1 cellular context compared by ENCODE assay signal in the genomic region with DNA sequence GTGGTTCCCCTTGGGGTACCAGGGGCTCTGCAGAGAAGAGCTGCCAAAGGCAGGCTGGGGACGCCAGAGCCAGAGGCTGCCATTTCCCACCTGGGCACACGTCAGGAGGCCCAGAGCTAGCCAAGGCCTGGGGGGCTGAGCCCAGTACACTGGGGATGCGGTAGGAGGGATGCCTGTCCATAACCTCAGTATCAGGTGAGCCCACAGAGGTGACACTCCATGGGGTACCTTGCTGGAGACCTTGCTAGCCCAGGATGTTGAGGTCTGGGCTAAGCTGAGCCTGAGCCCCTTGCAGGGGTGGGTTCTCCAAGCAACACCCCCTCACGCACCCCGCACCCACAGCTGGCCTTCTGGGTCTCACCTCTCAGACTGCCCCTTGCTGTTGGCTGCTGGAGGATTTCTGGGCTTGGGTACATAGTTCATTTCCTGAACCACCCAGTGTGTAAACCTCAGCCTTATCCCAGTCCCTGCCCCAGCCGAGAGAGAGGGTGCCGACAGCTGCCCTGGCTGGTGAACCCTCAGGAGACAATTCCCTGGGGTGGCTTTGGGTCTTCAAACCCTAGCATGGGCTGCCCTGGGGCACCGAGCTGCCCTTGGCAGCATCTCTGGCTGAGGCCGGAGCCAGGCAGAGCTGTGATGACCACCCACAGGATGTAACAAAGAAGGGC.
TF ChIP-seq lines count a peak whose summit lies in the region.

No MANE protein-coding gene starts in this region.

TF ChIP-seq in HepG2, 621 proteins besides CTCF, POLR2A, EP300 and RAD21 (continued from another document and continues in another):
- TF ChIP-seq, protein P1, sequence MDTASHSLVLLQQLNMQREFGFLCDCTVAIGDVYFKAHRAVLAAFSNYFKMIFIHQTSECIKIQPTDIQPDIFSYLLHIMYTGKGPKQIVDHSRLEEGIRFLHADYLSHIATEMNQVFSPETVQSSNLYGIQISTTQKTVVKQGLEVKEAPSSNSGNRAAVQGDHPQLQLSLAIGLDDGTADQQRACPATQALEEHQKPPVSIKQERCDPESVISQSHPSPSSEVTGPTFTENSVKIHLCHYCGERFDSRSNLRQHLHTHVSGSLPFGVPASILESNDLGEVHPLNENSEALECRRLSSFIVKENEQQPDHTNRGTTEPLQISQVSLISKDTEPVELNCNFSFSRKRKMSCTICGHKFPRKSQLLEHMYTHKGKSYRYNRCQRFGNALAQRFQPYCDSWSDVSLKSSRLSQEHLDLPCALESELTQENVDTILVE (CRISPR knock-in tag; IDR thresholded peaks at IDR 0.05), result no peak
- TF ChIP-seq BRCA1 (CRISPR knock-in tag; IDR thresholded peaks at IDR 0.05) (no peak), NR2F6 (IDR thresholded peaks at IDR 0.05) (0 out of 2 replicates have a peak, but pooled peaks have one; percentile 35), NR2F6 (CRISPR knock-in tag; IDR thresholded peaks at IDR 0.05) (peak; percentile 70), MLLT10 (CRISPR knock-in tag; IDR thresholded peaks at IDR 0.05) (no peak), SIX1 (CRISPR knock-in tag; IDR thresholded peaks at IDR 0.05; ENCODE audit: borderline replicate concordance) (no peak), EEA1 (CRISPR knock-in tag; IDR thresholded peaks at IDR 0.05; ENCODE audit: borderline replicate concordance) (0 out of 2 replicates have a peak, but pooled peaks have one; percentile 30), ARNTL (CRISPR knock-in tag; IDR thresholded peaks at IDR 0.05) (no peak), KAT7 (CRISPR knock-in tag; IDR thresholded peaks at IDR 0.05; ENCODE audit: borderline replicate concordance) (peak; percentile 56; the same call in 1 of the 2 replicates), HMGA1 (CRISPR knock-in tag; conservative IDR thresholded peaks at IDR 0.05) (no peak), ZNF274 (CRISPR knock-in tag; IDR thresholded peaks at IDR 0.05) (no peak), TMF1 (CRISPR knock-in tag; IDR thresholded peaks at IDR 0.05; ENCODE audit: low read depth) (no peak), ARHGAP35 (CRISPR knock-in tag; IDR thresholded peaks at IDR 0.05; ENCODE audit: borderline replicate concordance) (no peak), YEATS2 (CRISPR knock-in tag; IDR thresholded peaks at IDR 0.05; ENCODE audit: borderline replicate concordance) (no peak), ASH2L (IDR thresholded peaks at IDR 0.05; ENCODE audit: insufficient read length, low read depth, low read length) (no peak), ZNF30 (CRISPR knock-in tag; IDR thresholded peaks at IDR 0.05) (no peak), KMT2B (CRISPR knock-in tag; IDR thresholded peaks at IDR 0.05) (no peak), ZNF619 (CRISPR knock-in tag; IDR thresholded peaks at IDR 0.05) (no peak), SRSF1 (optimal IDR thresholded peaks at IDR 0.05; ENCODE audit: low read depth, low read length) (no peak)
- TF ChIP-seq, protein P2, sequence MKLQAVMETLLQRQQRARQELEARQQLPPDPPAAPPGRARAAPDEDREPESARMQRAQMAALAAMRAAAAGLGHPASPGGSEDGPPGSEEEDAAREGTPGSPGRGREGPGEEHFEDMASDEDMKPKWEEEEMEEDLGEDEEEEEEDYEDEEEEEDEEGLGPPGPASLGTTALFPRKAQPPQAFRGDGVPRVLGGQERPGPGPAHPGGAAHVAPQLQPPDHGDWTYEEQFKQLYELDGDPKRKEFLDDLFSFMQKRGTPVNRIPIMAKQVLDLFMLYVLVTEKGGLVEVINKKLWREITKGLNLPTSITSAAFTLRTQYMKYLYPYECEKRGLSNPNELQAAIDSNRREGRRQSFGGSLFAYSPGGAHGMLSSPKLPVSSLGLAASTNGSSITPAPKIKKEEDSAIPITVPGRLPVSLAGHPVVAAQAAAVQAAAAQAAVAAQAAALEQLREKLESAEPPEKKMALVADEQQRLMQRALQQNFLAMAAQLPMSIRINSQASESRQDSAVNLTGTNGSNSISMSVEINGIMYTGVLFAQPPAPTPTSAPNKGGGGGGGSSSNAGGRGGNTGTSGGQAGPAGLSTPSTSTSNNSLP (IDR thresholded peaks at IDR 0.05; ENCODE audit: low read depth, low read length), result no peak
- TF ChIP-seq, protein P3, sequence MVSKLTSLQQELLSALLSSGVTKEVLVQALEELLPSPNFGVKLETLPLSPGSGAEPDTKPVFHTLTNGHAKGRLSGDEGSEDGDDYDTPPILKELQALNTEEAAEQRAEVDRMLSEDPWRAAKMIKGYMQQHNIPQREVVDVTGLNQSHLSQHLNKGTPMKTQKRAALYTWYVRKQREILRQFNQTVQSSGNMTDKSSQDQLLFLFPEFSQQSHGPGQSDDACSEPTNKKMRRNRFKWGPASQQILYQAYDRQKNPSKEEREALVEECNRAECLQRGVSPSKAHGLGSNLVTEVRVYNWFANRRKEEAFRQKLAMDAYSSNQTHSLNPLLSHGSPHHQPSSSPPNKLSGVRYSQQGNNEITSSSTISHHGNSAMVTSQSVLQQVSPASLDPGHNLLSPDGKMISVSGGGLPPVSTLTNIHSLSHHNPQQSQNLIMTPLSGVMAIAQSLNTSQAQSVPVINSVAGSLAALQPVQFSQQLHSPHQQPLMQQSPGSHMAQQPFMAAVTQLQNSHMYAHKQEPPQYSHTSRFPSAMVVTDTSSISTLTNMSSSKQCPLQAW (CRISPR knock-in tag; IDR thresholded peaks at IDR 0.05), result no peak
- TF ChIP-seq, protein P4, sequence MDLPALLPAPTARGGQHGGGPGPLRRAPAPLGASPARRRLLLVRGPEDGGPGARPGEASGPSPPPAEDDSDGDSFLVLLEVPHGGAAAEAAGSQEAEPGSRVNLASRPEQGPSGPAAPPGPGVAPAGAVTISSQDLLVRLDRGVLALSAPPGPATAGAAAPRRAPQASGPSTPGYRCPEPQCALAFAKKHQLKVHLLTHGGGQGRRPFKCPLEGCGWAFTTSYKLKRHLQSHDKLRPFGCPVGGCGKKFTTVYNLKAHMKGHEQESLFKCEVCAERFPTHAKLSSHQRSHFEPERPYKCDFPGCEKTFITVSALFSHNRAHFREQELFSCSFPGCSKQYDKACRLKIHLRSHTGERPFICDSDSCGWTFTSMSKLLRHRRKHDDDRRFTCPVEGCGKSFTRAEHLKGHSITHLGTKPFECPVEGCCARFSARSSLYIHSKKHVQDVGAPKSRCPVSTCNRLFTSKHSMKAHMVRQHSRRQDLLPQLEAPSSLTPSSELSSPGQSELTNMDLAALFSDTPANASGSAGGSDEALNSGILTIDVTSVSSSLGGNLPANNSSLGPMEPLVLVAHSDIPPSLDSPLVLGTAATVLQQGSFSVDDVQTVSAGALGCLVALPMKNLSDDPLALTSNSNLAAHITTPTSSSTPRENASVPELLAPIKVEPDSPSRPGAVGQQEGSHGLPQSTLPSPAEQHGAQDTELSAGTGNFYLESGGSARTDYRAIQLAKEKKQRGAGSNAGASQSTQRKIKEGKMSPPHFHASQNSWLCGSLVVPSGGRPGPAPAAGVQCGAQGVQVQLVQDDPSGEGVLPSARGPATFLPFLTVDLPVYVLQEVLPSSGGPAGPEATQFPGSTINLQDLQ (CRISPR knock-in tag; IDR thresholded peaks at IDR 0.05), result no peak
- TF ChIP-seq, protein P5, sequence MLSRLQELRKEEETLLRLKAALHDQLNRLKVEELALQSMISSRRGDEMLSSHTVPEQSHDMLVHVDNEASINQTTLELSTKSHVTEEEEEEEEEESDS (CRISPR knock-in tag; IDR thresholded peaks at IDR 0.05; ENCODE audit: borderline replicate concordance), result no peak
- TF ChIP-seq, protein P6, sequence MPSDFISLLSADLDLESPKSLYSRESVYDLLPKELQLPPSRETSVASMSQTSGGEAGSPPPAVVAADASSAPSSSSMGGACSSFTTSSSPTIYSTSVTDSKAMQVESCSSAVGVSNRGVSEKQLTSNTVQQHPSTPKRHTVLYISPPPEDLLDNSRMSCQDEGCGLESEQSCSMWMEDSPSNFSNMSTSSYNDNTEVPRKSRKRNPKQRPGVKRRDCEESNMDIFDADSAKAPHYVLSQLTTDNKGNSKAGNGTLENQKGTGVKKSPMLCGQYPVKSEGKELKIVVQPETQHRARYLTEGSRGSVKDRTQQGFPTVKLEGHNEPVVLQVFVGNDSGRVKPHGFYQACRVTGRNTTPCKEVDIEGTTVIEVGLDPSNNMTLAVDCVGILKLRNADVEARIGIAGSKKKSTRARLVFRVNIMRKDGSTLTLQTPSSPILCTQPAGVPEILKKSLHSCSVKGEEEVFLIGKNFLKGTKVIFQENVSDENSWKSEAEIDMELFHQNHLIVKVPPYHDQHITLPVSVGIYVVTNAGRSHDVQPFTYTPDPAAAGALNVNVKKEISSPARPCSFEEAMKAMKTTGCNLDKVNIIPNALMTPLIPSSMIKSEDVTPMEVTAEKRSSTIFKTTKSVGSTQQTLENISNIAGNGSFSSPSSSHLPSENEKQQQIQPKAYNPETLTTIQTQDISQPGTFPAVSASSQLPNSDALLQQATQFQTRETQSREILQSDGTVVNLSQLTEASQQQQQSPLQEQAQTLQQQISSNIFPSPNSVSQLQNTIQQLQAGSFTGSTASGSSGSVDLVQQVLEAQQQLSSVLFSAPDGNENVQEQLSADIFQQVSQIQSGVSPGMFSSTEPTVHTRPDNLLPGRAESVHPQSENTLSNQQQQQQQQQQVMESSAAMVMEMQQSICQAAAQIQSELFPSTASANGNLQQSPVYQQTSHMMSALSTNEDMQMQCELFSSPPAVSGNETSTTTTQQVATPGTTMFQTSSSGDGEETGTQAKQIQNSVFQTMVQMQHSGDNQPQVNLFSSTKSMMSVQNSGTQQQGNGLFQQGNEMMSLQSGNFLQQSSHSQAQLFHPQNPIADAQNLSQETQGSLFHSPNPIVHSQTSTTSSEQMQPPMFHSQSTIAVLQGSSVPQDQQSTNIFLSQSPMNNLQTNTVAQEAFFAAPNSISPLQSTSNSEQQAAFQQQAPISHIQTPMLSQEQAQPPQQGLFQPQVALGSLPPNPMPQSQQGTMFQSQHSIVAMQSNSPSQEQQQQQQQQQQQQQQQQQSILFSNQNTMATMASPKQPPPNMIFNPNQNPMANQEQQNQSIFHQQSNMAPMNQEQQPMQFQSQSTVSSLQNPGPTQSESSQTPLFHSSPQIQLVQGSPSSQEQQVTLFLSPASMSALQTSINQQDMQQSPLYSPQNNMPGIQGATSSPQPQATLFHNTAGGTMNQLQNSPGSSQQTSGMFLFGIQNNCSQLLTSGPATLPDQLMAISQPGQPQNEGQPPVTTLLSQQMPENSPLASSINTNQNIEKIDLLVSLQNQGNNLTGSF (CRISPR knock-in tag; IDR thresholded peaks at IDR 0.05), result no peak
- TF ChIP-seq, protein P7, sequence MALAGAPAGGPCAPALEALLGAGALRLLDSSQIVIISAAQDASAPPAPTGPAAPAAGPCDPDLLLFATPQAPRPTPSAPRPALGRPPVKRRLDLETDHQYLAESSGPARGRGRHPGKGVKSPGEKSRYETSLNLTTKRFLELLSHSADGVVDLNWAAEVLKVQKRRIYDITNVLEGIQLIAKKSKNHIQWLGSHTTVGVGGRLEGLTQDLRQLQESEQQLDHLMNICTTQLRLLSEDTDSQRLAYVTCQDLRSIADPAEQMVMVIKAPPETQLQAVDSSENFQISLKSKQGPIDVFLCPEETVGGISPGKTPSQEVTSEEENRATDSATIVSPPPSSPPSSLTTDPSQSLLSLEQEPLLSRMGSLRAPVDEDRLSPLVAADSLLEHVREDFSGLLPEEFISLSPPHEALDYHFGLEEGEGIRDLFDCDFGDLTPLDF (CRISPR knock-in tag; IDR thresholded peaks at IDR 0.05), result no peak
- TF ChIP-seq, protein P8, sequence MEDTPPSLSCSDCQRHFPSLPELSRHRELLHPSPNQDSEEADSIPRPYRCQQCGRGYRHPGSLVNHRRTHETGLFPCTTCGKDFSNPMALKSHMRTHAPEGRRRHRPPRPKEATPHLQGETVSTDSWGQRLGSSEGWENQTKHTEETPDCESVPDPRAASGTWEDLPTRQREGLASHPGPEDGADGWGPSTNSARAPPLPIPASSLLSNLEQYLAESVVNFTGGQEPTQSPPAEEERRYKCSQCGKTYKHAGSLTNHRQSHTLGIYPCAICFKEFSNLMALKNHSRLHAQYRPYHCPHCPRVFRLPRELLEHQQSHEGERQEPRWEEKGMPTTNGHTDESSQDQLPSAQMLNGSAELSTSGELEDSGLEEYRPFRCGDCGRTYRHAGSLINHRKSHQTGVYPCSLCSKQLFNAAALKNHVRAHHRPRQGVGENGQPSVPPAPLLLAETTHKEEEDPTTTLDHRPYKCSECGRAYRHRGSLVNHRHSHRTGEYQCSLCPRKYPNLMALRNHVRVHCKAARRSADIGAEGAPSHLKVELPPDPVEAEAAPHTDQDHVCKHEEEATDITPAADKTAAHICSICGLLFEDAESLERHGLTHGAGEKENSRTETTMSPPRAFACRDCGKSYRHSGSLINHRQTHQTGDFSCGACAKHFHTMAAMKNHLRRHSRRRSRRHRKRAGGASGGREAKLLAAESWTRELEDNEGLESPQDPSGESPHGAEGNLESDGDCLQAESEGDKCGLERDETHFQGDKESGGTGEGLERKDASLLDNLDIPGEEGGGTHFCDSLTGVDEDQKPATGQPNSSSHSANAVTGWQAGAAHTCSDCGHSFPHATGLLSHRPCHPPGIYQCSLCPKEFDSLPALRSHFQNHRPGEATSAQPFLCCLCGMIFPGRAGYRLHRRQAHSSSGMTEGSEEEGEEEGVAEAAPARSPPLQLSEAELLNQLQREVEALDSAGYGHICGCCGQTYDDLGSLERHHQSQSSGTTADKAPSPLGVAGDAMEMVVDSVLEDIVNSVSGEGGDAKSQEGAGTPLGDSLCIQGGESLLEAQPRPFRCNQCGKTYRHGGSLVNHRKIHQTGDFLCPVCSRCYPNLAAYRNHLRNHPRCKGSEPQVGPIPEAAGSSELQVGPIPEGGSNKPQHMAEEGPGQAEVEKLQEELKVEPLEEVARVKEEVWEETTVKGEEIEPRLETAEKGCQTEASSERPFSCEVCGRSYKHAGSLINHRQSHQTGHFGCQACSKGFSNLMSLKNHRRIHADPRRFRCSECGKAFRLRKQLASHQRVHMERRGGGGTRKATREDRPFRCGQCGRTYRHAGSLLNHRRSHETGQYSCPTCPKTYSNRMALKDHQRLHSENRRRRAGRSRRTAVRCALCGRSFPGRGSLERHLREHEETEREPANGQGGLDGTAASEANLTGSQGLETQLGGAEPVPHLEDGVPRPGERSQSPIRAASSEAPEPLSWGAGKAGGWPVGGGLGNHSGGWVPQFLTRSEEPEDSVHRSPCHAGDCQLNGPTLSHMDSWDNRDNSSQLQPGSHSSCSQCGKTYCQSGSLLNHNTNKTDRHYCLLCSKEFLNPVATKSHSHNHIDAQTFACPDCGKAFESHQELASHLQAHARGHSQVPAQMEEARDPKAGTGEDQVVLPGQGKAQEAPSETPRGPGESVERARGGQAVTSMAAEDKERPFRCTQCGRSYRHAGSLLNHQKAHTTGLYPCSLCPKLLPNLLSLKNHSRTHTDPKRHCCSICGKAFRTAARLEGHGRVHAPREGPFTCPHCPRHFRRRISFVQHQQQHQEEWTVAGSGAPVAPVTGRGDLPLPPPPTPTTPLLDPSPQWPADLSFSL (CRISPR knock-in tag; IDR thresholded peaks at IDR 0.05), result no peak
- TF ChIP-seq, protein P9, sequence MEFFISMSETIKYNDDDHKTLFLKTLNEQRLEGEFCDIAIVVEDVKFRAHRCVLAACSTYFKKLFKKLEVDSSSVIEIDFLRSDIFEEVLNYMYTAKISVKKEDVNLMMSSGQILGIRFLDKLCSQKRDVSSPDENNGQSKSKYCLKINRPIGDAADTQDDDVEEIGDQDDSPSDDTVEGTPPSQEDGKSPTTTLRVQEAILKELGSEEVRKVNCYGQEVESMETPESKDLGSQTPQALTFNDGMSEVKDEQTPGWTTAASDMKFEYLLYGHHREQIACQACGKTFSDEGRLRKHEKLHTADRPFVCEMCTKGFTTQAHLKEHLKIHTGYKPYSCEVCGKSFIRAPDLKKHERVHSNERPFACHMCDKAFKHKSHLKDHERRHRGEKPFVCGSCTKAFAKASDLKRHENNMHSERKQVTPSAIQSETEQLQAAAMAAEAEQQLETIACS (CRISPR knock-in tag; IDR thresholded peaks at IDR 0.05), result peak; percentile 61; the same call in 1 of the 2 replicates
